20 cellular contexts compared by ENCODE assay signal in genomic region chr3:38471260-38471857, GRCh38.
"Had no signal": no experiment of that assay in that cellular context is flagged by ENCODE, and none has a peak within 500 bp of the region (broad histone marks: within the 10 kb centered on the region; RNA-seq: fewer than 3 reads in every experiment).

No MANE protein-coding gene starts in this region.

- H3K4me3 ChIP-seq: adrenal gland, neural progenitor cell, stomach had no signal

- H3K36me3 Mint-ChIP-seq: stimulated activated effector memory CD8-positive, alpha-beta T cell treated with anti-CD3 and anti-CD28 coated beads, Interleukin-12 subunit alpha, Interleukin-12 subunit beta, amount 100 ng/mL, for 72 hours had no signal

- H3K27me3 Mint-ChIP-seq: effector memory CD8-positive, alpha-beta T cell; memory B cell; naive B cell; T-helper 17 cell; type B pancreatic cell had no signal

- H3K27ac Mint-ChIP-seq: activated naive CD4-positive, alpha-beta T cell treated with anti-CD3 and anti-CD28 coated beads, Interleukin-2, amount 50 U/mL, for 72 hours; memory B cell; naive B cell; neural progenitor cell; T-helper 17 cell; type B pancreatic cell had no signal

- H3K4me1 ChIP-seq: foreskin keratinocyte, neural progenitor cell had no signal

- FAIRE-seq: islet of Langerhans, TTC549 had no signal

- H3K36me3 ChIP-seq: adrenal gland, neural progenitor cell, stomach had no signal

- H3K4me3 Mint-ChIP-seq: activated T-cell treated with anti-CD3 and anti-CD28 coated beads, Interleukin-2, amount 50 U/mL, for 72 hours; effector memory CD8-positive, alpha-beta T cell; memory B cell; naive B cell; neural progenitor cell; stimulated activated effector memory CD8-positive, alpha-beta T cell treated with anti-CD3 and anti-CD28 coated beads, Interleukin-12 subunit alpha, Interleukin-12 subunit beta, amount 100 ng/mL, for 72 hours; T-helper 17 cell; type B pancreatic cell had no signal

- DNase-seq: activated CD4-positive, alpha-beta T cell treated with anti-CD3 and anti-CD28 coated beads, Interleukin-2, amount 50 U/mL, for 4 hours; activated gamma-delta T cell treated with Interleukin-2 at 50 U/mL for 16 hours; activated T-cell treated with anti-CD3 and anti-CD28 coated beads, Interleukin-2, amount 50 U/mL, for 72 hours; adrenal gland; dermis blood vessel endothelial cell; effector memory CD8-positive, alpha-beta T cell; foreskin keratinocyte; hippocampal formation; naive B cell; stimulated activated CD4-positive, alpha-beta T cell treated with anti-CD3 and anti-CD28 coated beads, Interleukin-4, amount 100 ng/mL, for 24 hours; stomach; T-helper 17 cell had no signal

- H3K27me3 ChIP-seq: adrenal gland, foreskin keratinocyte, neural progenitor cell, stomach had no signal

- H3K27ac ChIP-seq: adrenal gland, foreskin keratinocyte, neural progenitor cell, stomach had no signal

- ATAC-seq: activated naive CD4-positive, alpha-beta T cell treated with anti-CD3 and anti-CD28 coated beads, Interleukin-2, amount 50 U/mL, for 72 hours; activated T-cell treated with anti-CD3 and anti-CD28 coated beads, Interleukin-2, amount 50 U/mL, for 72 hours; effector memory CD8-positive, alpha-beta T cell; sciatic nerve; stimulated activated effector memory CD8-positive, alpha-beta T cell treated with anti-CD3 and anti-CD28 coated beads, Interleukin-12 subunit alpha, Interleukin-12 subunit beta, amount 100 ng/mL, for 72 hours; T-helper 17 cell had no signal
